In genomic region chr19:17932485-17933338, GRCh38 we compare ENCODE assay signal across 8 cellular contexts. TPM values are rescaled to one million over a fixed set of nuclear protein-coding genes. Genes with fewer than 3 reads are reported as not detected.
A peak's percentile ranks its signal among the peaks of the same experiment; 100 is the strongest.
DNase-seq lines count a peak whose midpoint lies in the region; ATAC-seq lines count a peak whose summit lies in the region.

A gene with protein sequence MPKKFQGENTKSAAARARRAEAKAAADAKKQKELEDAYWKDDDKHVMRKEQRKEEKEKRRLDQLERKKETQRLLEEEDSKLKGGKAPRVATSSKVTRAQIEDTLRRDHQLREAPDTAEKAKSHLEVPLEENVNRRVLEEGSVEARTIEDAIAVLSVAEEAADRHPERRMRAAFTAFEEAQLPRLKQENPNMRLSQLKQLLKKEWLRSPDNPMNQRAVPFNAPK (plus strand): TSS chr19:17933015. CDS start chr19:17936421, 3,406 bp downstream.

- H3K27me3 ChIP-seq in esophagus (ENCODE audit: control insufficient read depth in 1 of 2, insufficient read depth in 2 of 2, low read length in 2 of 2) (no peaks in the 10 kb centered on the region), muscle layer of duodenum (ENCODE audit: low read depth, low read length) (no peaks in the 10 kb centered on the region)

- ATAC-seq in GM21529 (IDR thresholded peaks at IDR 0.05; ENCODE audit: unreplicated experiment) = peak; percentile 78

- H3K36me3 ChIP-seq in esophagus (ENCODE audit: control insufficient read depth in 2 of 2, insufficient read depth in 2 of 2, low read length in 1 of 2) = peaks cover 0 to 4% of the 10 kb centered on the region in 2 donors
- H3K36me3 ChIP-seq in muscle layer of duodenum (ENCODE audit: control insufficient read depth in 1 of 2, insufficient read depth in 2 of 2, low read length in 2 of 2) = no peaks in the 10 kb centered on the region

- no peaks in the 10 kb centered on the region for H3K36me3 Mint-ChIP-seq in IgD-negative memory B cell

- H3K27ac ChIP-seq in esophagus (ENCODE audit: low read depth in 2 of 2, low read length in 1 of 2) (peak within 1 kb of the TSS; percentile 62 to 85), muscle layer of duodenum (ENCODE audit: low read length) (peak within 1 kb of the TSS; percentile 89)

- H3K4me3 Mint-ChIP-seq in IgD-negative memory B cell = peak within 1 kb of the TSS; percentile 88 to 98 (median 92)

- peaks cover 11 to 16% (median 15%) of the 10 kb centered on the region in 3 donors for H3K4me1 Mint-ChIP-seq in IgD-negative memory B cell

- WGBS in esophagus, 2 donors = 0% methylated on average over 64 of the region's 64 CpGs

- H3K27me3 Mint-ChIP-seq in IgD-negative memory B cell = peaks cover 5% of the 10 kb centered on the region

- no peaks in the 10 kb centered on the region for H3K9me3 Mint-ChIP-seq in IgD-negative memory B cell

- H3K27ac Mint-ChIP-seq in IgD-negative memory B cell = peak within 1 kb of the TSS; percentile 94 to 98 (median 97)

- peak within 1 kb of the TSS; percentile 73 to 80 for H3K4me3 ChIP-seq in esophagus (ENCODE audit: low read depth in 1 of 2, low read length in 2 of 2)
- H3K4me3 ChIP-seq in muscle layer of duodenum (ENCODE audit: low read depth in 1 of 2, low read length in 2 of 2) = peak within 1 kb of the TSS; percentile 91 to 94

- H3K4me1 ChIP-seq in esophagus (ENCODE audit: control insufficient read depth in 2 of 2, insufficient read depth in 2 of 2, low read length in 1 of 2) = peaks cover 0 to 4% of the 10 kb centered on the region in 2 donors
- H3K4me1 ChIP-seq in muscle layer of duodenum (ENCODE audit: control insufficient read depth in 1 of 2, insufficient read depth in 2 of 2, low read length in 2 of 2) = peaks cover 0 to 16% of the 10 kb centered on the region in 2 donors

- H3K9me3 ChIP-seq in esophagus (ENCODE audit: control insufficient read depth in 2 of 2, insufficient read depth in 1 of 2, low read depth in 1 of 2, low read length in 1 of 2) (no peaks in the 10 kb centered on the region), muscle layer of duodenum (ENCODE audit: control insufficient read depth in 1 of 2, low read length in 2 of 2) (no peaks in the 10 kb centered on the region)

- DNase-seq in DMS79 (lab: John Stamatoyannopoulos, UW) (peak; percentile 88), OCI-M2 (lab: John Stamatoyannopoulos, UW; ENCODE audit: unreplicated experiment) (peak; percentile 92)
- DNase-seq in activated T-cell treated with anti-CD3 and anti-CD28 coated beads, Interleukin-2, amount 50 U/mL, for 1 hour = peak; percentile 92
- DNase-seq in stimulated activated CD8-positive, alpha-beta memory T cell treated with anti-CD3 and anti-CD28 coated beads, Interleukin-7, amount 100 ng/mL, for 24 hours (ENCODE audit: low read depth) = peak; percentile 81

RNA-seq across cellular contexts. Expression of the gene that starts here (rescaled TPM):
- polyA plus RNA-seq in IgD-negative memory B cell (63.7 TPM), esophagus (100 to 1,000 TPM; 101 to 111 TPM)

Comparison
In these comparisons a context has a peak if more than half of its experiments do, and no peak if none do; other contexts are left out.
1. Peak in every context shown above with its lines: DNase-seq, ATAC-seq, H3K4me3 ChIP-seq and H3K27ac ChIP-seq.